Comparison of ENCODE assay signal across 1 cellular context in genomic region chr15:92809880-92810361, GRCh38.
A peak's percentile ranks its signal among the peaks of the same experiment; 100 is the strongest.
TF ChIP-seq lines count a peak whose summit lies in the region.

No MANE protein-coding gene starts in this region.

TF ChIP-seq in K562, 482 proteins besides CTCF, POLR2A, EP300 and RAD21 (continued from another document and continues in another):
- no peak for TF ChIP-seq RUNX1 (IDR thresholded peaks at IDR 0.05; ENCODE audit: low read depth)
- TF ChIP-seq SIX5 (IDR thresholded peaks at IDR 0.05; ENCODE audit: borderline replicate concordance in 1 of 2, insufficient read depth in 1 of 2, low read depth in 1 of 2, low read length in 2 of 2) = no peak
- TF ChIP-seq NFIX (CRISPR knock-in tag; IDR thresholded peaks at IDR 0.05; ENCODE audit: low read depth) = no peak
- no peak for TF ChIP-seq MCM2 (IDR thresholded peaks at IDR 0.05; ENCODE audit: low read depth)
- no peak for TF ChIP-seq CHD2 (IDR thresholded peaks at IDR 0.05; ENCODE audit: low read depth, low read length)
- TF ChIP-seq SAFB (IDR thresholded peaks at IDR 0.05; ENCODE audit: borderline replicate concordance, low read depth, low read length) = no peak
- TF ChIP-seq TRIM24 (IDR thresholded peaks at IDR 0.05) = 0 out of 4 replicates have a peak, but pooled peaks of 1 of the 2 experiments have one; percentile 3
- TF ChIP-seq ZNF274 (IDR thresholded peaks at IDR 0.05; ENCODE audit: borderline replicate concordance, low read depth, low read length) = no peak
- no peak for TF ChIP-seq SMAD1 (IDR thresholded peaks at IDR 0.05; ENCODE audit: low read depth, low read length, partially characterized antibody)
- TF ChIP-seq PHTF2 (CRISPR knock-in tag; IDR thresholded peaks at IDR 0.05) = no peak
- TF ChIP-seq ZNF384 (IDR thresholded peaks at IDR 0.05; ENCODE audit: low read depth, low read length) = peak; percentile 71; the same call in 1 of the 2 replicates
- no peak for TF ChIP-seq ZNF253 (CRISPR knock-in tag; conservative IDR thresholded peaks at IDR 0.05)
- TF ChIP-seq BCLAF1 (IDR thresholded peaks at IDR 0.05; ENCODE audit: borderline replicate concordance in 1 of 2, control insufficient read depth in 1 of 2, low read depth in 2 of 2, low read length in 1 of 2) = 0 out of 4 replicates have a peak, but pooled peaks of 1 of the 2 experiments have one; percentile 17
- TF ChIP-seq JUND (IDR thresholded peaks at IDR 0.05; ENCODE audit: borderline replicate concordance, low read depth, low read length) = 0 out of 2 replicates have a peak, but pooled peaks have one; percentile 1
- no peak for TF ChIP-seq JUND (tag; IDR thresholded peaks at IDR 0.05; ENCODE audit: borderline replicate concordance, low read depth, low read length)
- no peak for TF ChIP-seq POLR3G (IDR thresholded peaks at IDR 0.05; ENCODE audit: extremely low read depth, insufficient read length, insufficient replicate concordance)
- TF ChIP-seq PREB (CRISPR knock-in tag; IDR thresholded peaks at IDR 0.05) = no peak
- TF ChIP-seq BACH1 (tag; IDR thresholded peaks at IDR 0.05) = 0 out of 2 replicates have a peak, but pooled peaks have one; percentile 22
- TF ChIP-seq MTA2 (IDR thresholded peaks at IDR 0.05; ENCODE audit: low read depth) = no peak
- no peak for TF ChIP-seq KDM4B (IDR thresholded peaks at IDR 0.05; ENCODE audit: borderline replicate concordance in 2 of 2, low read depth in 1 of 2)
- TF ChIP-seq CBX5 (IDR thresholded peaks at IDR 0.05; ENCODE audit: borderline replicate concordance, low read depth) = no peak
- no peak for TF ChIP-seq NRF1 (conservative IDR thresholded peaks at IDR 0.05 in 1 of 2, IDR thresholded peaks at IDR 0.05 in 1 of 2)
- no peak; the same call in 1 of the 2 replicates for TF ChIP-seq ZNF395 (CRISPR knock-in tag; IDR thresholded peaks at IDR 0.05)
- TF ChIP-seq NR2C1 (IDR thresholded peaks at IDR 0.05) = 0 out of 2 replicates have a peak, but pooled peaks have one; percentile 8
- TF ChIP-seq NR2C1 (tag; IDR thresholded peaks at IDR 0.05) = no peak
- TF ChIP-seq SPI1 (IDR thresholded peaks at IDR 0.05; ENCODE audit: borderline replicate concordance, low read depth, low read length) = no peak
- TF ChIP-seq ZKSCAN8 (CRISPR knock-in tag; IDR thresholded peaks at IDR 0.05) = 0 out of 2 replicates have a peak, but pooled peaks have one; percentile 55
- TF ChIP-seq SP1 (CRISPR knock-in tag; IDR thresholded peaks at IDR 0.05) = no peak
- peak; percentile 53 for TF ChIP-seq MEIS2 (IDR thresholded peaks at IDR 0.05; ENCODE audit: partially characterized antibody)
- TF ChIP-seq MYNN (IDR thresholded peaks at IDR 0.05) = no peak
- no peak for TF ChIP-seq MYNN (CRISPR knock-in tag; IDR thresholded peaks at IDR 0.05)
- TF ChIP-seq NKRF (IDR thresholded peaks at IDR 0.05; ENCODE audit: borderline replicate concordance) = 0 out of 2 replicates have a peak, but pooled peaks have one; percentile 10
- TF ChIP-seq YY1 (IDR thresholded peaks at IDR 0.05; ENCODE audit: borderline replicate concordance in 1 of 3, control insufficient read depth in 1 of 3, extremely low read depth in 1 of 3, insufficient read depth in 3 of 3, insufficient read length in 1 of 3, insufficient replicate concordance in 2 of 3, low read depth in 1 of 3, low read length in 2 of 3) = peak in 1 of 3 experiments; percentile 70
- no peak for TF ChIP-seq ZNF212 (CRISPR knock-in tag; IDR thresholded peaks at IDR 0.05)
- TF ChIP-seq IFI16 (CRISPR knock-in tag; IDR thresholded peaks at IDR 0.05) = no peak
- peak; percentile 64 for TF ChIP-seq ZNF766 (CRISPR knock-in tag; conservative IDR thresholded peaks at IDR 0.05)
- TF ChIP-seq NR2C2 (CRISPR knock-in tag; IDR thresholded peaks at IDR 0.05) = no peak
- TF ChIP-seq NR2C2 (tag; IDR thresholded peaks at IDR 0.05) = no peak
- TF ChIP-seq GTF2E2 (tag; IDR thresholded peaks at IDR 0.05) = peak; percentile 46; the same call in 1 of the 2 replicates
- peak; percentile 18; the same call in 1 of the 2 replicates for TF ChIP-seq ZNF589 (CRISPR knock-in tag; IDR thresholded peaks at IDR 0.05; ENCODE audit: low read depth)
- no peak for TF ChIP-seq RBM14 (IDR thresholded peaks at IDR 0.05; ENCODE audit: borderline replicate concordance, insufficient read depth, low read depth, low read length)
- peak in 1 of 2 experiments; percentile 47; a peak in 2 of 4 replicates for TF ChIP-seq MLLT1 (IDR thresholded peaks at IDR 0.05)
- peak; percentile 60; the same call in 1 of the 2 replicates for TF ChIP-seq ZNF175 (CRISPR knock-in tag; IDR thresholded peaks at IDR 0.05; ENCODE audit: low read depth)
- TF ChIP-seq HDAC3 (IDR thresholded peaks at IDR 0.05; ENCODE audit: borderline replicate concordance, partially characterized antibody) = no peak
- TF ChIP-seq RFX7 (CRISPR knock-in tag; IDR thresholded peaks at IDR 0.05) = no peak
- TF ChIP-seq BRD4 (IDR thresholded peaks at IDR 0.05) = 0 out of 2 replicates have a peak, but pooled peaks have one; percentile 70
- peak; percentile 52; the same call in 1 of the 2 replicates for TF ChIP-seq POLR2AphosphoS5 (IDR thresholded peaks at IDR 0.05; ENCODE audit: control insufficient read depth, insufficient read depth, low read depth, low read length)
- TF ChIP-seq ZNF407 (IDR thresholded peaks at IDR 0.05; ENCODE audit: low read depth) = no peak
